ENCODE assay signal across 1 cellular context in the genomic region with DNA sequence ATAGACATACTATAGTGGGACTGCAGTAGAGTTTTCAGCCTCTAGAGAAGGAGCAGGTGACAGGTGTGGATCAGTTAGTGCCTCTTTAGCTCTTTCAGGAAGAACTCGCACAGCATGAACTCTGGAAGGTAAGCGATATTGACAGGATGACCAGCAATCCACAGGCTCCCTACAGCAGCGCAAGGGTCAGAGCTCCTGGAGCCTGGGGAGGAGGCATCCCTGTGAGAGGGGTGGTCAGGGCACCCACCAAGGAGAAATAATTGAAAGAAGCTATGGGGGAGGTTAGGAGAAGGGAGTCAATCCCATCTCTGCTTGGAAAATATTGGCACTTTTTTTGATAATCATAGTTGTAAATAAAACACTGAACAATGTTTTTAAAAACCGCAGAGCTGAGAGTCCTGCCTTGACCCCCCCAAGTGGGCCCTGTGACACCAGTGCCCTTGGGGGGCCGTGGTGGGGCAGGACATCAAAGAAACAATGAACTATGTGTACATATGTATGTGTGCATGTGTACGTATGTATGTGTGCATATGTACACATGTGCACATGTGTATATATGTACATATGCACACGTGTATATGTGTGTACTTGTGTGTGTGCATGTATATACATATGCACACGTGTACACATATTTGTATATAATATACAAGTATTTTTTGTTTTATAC.
TF ChIP-seq lines count a peak whose summit lies in the region.

No MANE protein-coding gene starts in this region.

TF ChIP-seq in HepG2, 621 proteins besides CTCF, POLR2A, EP300 and RAD21:
- TF ChIP-seq ZBTB38 (CRISPR knock-in tag; IDR thresholded peaks at IDR 0.05) (peak; percentile 64), NPAS2 (CRISPR knock-in tag; IDR thresholded peaks at IDR 0.05; ENCODE audit: borderline replicate concordance) (no peak), POLR2G (IDR thresholded peaks at IDR 0.05; ENCODE audit: low read depth, low read length) (peak; percentile 50; the same call in 1 of the 2 replicates), PAF1 (CRISPR knock-in tag; IDR thresholded peaks at IDR 0.05) (peak; percentile 68; the same call in 1 of the 2 replicates)
